8 cellular contexts compared by ENCODE assay signal in the genomic region with DNA sequence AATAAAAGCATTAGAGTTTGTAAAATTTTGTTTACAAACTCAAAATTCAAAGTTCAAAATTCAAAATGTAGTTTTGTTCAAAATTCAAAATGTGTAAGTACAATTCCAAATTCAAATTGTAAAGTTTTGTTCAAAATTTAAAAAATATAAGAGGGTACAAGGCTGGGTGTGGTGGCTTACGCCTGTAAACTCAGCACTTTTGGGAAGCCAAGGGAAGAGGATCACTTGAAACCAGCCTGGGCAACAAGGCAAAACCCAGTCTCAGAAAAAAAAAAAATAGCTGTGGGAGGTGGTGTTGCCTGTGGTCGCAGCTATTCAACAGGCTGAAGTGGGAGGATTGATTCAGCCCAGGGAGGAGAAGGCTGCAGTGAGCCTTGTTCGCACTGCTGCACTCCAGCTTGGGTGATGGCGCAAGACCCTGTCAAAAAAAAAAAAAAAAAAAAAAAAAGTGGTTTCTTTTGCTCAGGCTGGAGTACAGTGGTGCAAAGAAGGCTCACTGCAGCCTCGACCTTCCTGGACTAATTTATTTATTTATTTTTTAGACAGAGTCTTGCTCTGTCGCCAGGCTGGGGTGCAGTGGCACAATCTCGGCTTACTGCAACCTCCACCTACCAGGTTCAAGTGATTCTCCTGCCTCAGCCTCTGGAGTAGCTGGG. TPM values are rescaled to one million over a fixed set of nuclear protein-coding genes. Genes with fewer than 3 reads are reported as not detected.
DNase-seq lines count a peak whose midpoint lies in the region; ATAC-seq and TF ChIP-seq lines count a peak whose summit lies in the region.
"Had no signal": no experiment of that assay in that cellular context is flagged by ENCODE, and none has a peak within 500 bp of the region (broad histone marks: within the 10 kb centered on the region; RNA-seq: fewer than 3 reads in every experiment).

No MANE protein-coding gene starts in this region.

- no peak overlapping the region for H3K4me3 Mint-ChIP-seq in nephron progenitor cell

- no peaks in the 10 kb centered on the region for H3K36me3 Mint-ChIP-seq in nephron progenitor cell (ENCODE audit: low read depth)

- H3K4me1 ChIP-seq in BLaER1 treated with 17β-estradiol and CSF1 and Interleukin-3, amounts not matched to agents 10 nM and 100 nM = peaks cover 13 to 89% (median 68%) of the 10 kb centered on the region in 10 experiments
- H3K4me1 ChIP-seq in mucosa of descending colon (ENCODE audit: low read depth) = peaks cover 7% of the 10 kb centered on the region

- no peak for TF ChIP-seq CTCF in nephron progenitor cell (IDR thresholded peaks at IDR 0.05)
- no peak for TF ChIP-seq CTCF in mucosa of descending colon (IDR thresholded peaks at IDR 0.05)

- no peaks in the 10 kb centered on the region for H3K27me3 ChIP-seq in BLaER1 treated with 17β-estradiol and CSF1 and Interleukin-3, amounts not matched to agents 10 nM and 100 nM
- H3K27me3 ChIP-seq: stomach had no signal

- intact Hi-C loops in mucosa of descending colon (cut with DNase I, micrococcal nuclease) = loop anchor here in 1 of 2 donors (10.0 kb wide), 1 partner anchor 48 kb away; a partner anchor contains a TSS

- H3K9me3 Mint-ChIP-seq in nephron progenitor cell = no peaks in the 10 kb centered on the region

- no peaks in the 10 kb centered on the region for H4K20me1 ChIP-seq in BLaER1 treated with 17β-estradiol and CSF1 and Interleukin-3, amounts not matched to agents 10 nM and 100 nM

- H3K27me3 Mint-ChIP-seq in nephron progenitor cell (ENCODE audit: low read depth, poor library complexity) = peaks cover 6% of the 10 kb centered on the region

- H3K4me3 ChIP-seq in BLaER1 treated with 17β-estradiol and CSF1 and Interleukin-3, amounts not matched to agents 10 nM and 100 nM = no peak overlapping the region
- H3K4me3 ChIP-seq in mucosa of descending colon = no peak overlapping the region
- H3K4me3 ChIP-seq: stomach had no signal

- H3K9ac ChIP-seq in BLaER1 treated with 17β-estradiol and CSF1 and Interleukin-3, amounts not matched to agents 10 nM and 100 nM = peak overlapping the region in 3 of 11 experiments; percentile 11 to 17 (median 15); a peak in 4 of 22 replicates

- H3K27ac Mint-ChIP-seq in nephron progenitor cell = no peak overlapping the region

- no peaks in the 10 kb centered on the region for H3K36me3 ChIP-seq in BLaER1 treated with 17β-estradiol and CSF1 and Interleukin-3, amounts not matched to agents 10 nM and 100 nM
- no peaks in the 10 kb centered on the region for H3K36me3 ChIP-seq in mucosa of descending colon (ENCODE audit: low read depth)
- H3K36me3 ChIP-seq: stomach had no signal

- DNase-seq in NAMALWA (ENCODE audit: low spot score) (peak; percentile 37), fibroblast of the conjunctiva (ENCODE audit: low read depth) (peak; percentile 71), nephron progenitor cell (no peak), NCI-H1092 (lab: John Stamatoyannopoulos, UW) (no peak), mucosa of descending colon (no peak)
- DNase-seq: NCI-H2029, stomach had no signal

- no peaks in the 10 kb centered on the region for H3K9me3 ChIP-seq in BLaER1 treated with 17β-estradiol and CSF1 and Interleukin-3, amounts not matched to agents 10 nM and 100 nM (replicated peaks in 1 of 11)
- no peaks in the 10 kb centered on the region for H3K9me3 ChIP-seq in mucosa of descending colon
- H3K9me3 ChIP-seq: stomach had no signal

- H3K4me1 Mint-ChIP-seq in nephron progenitor cell = peaks cover 27% of the 10 kb centered on the region

- no peak for ATAC-seq in mucosa of descending colon

- peak overlapping the region; percentile 18 to 78 (median 60); a peak in 20 of 22 replicates for H3K4me2 ChIP-seq in BLaER1 treated with 17β-estradiol and CSF1 and Interleukin-3, amounts not matched to agents 10 nM and 100 nM

- peak overlapping the region in 8 of 11 experiments; percentile 40 to 60 (median 44); a peak in 15 of 22 replicates for H3K27ac ChIP-seq in BLaER1 treated with 17β-estradiol and CSF1 and Interleukin-3, amounts not matched to agents 10 nM and 100 nM
- H3K27ac ChIP-seq: stomach had no signal

RNA-seq across cellular contexts. Expression of a gene that starts 5.4 kb away (rescaled TPM):
- total RNA-seq in mucosa of descending colon = 1 to 10 TPM; 2.3 to 6.2 (median 3.4) TPM

RNA-seq across cellular contexts. Expression of a gene that starts 9.8 kb away (rescaled TPM):
- 10 to 100 TPM; 29.6 to 50.1 (median 36.4) TPM for total RNA-seq in mucosa of descending colon

RNA-seq across cellular contexts. Expression of a gene that starts 20.2 kb away (rescaled TPM):
- 10 to 100 TPM in 2 of 3 donors, 1 to 10 TPM in 1; 5.5 to 33.7 (median 17.9) TPM for total RNA-seq in mucosa of descending colon

RNA-seq across cellular contexts. Expression of a gene that starts 28.5 kb away (rescaled TPM):
- 100 to 1,000 TPM; 332 to 795 (median 740) TPM for total RNA-seq in mucosa of descending colon

RNA-seq across cellular contexts. Expression of a gene that starts 38.6 kb away (rescaled TPM):
- 100 to 1,000 TPM in 1 of 3 donors, 10 to 100 TPM in 2; 34.5 to 178 (median 40.4) TPM for total RNA-seq in mucosa of descending colon

Comparison
In these comparisons a context has a peak if more than half of its experiments do, and no peak if none do; other contexts are left out.
1. DNase-seq: peak in NAMALWA (single experiment) and fibroblast of the conjunctiva (single experiment); none in nephron progenitor cell (single experiment), NCI-H1092 (single experiment) and mucosa of descending colon (0 of 3).